Comparison of ENCODE assay signal across 7 cellular contexts in genomic region chr6:3848380-3848779, GRCh38. TPM values are rescaled to one million over a fixed set of nuclear protein-coding genes. Genes with fewer than 3 reads are reported as not detected.
A peak's percentile ranks its signal among the peaks of the same experiment; 100 is the strongest.
DNase-seq lines count a peak whose midpoint lies in the region; ATAC-seq lines count a peak whose summit lies in the region.

No MANE protein-coding gene starts in this region.

- H3K27ac Mint-ChIP-seq in activated T-helper 17 cell treated with anti-CD3 and anti-CD28 coated beads, Interleukin-2, amount 50 U/mL, for 72 hours, result peak overlapping the region; percentile 100
- peak overlapping the region; percentile 86 for H3K27ac Mint-ChIP-seq in stimulated activated naive B cell treated with anti-CD40 and anti-IgM and Interleukin-4, amounts not matched to agents 10 μg/mL and 1 μg/mL and 100 μg/mL, for 72 hours

- DNase-seq in iPS DF 6.9 (ENCODE audit: low read depth, low spot score) (no peak), NCI-H1048 (lab: John Stamatoyannopoulos, UW) (no peak), iPS-NIHi11 (ENCODE audit: low spot score) (no peak)
- DNase-seq in stimulated activated naive B cell treated with anti-CD40 and anti-IgM and Interleukin-4, amounts not matched to agents 10 μg/mL and 1 μg/mL and 100 μg/mL, for 72 hours, result no peak

- peaks cover 38% of the 10 kb centered on the region for H3K36me3 Mint-ChIP-seq in activated T-helper 17 cell treated with anti-CD3 and anti-CD28 coated beads, Interleukin-2, amount 50 U/mL, for 72 hours (ENCODE audit: low read depth)
- peaks cover 4 to 14% of the 10 kb centered on the region in 2 donors for H3K36me3 Mint-ChIP-seq in stimulated activated naive B cell treated with anti-CD40 and anti-IgM and Interleukin-4, amounts not matched to agents 10 μg/mL and 1 μg/mL and 100 μg/mL, for 72 hours

- H3K4me1 Mint-ChIP-seq in activated T-helper 17 cell treated with anti-CD3 and anti-CD28 coated beads, Interleukin-2, amount 50 U/mL, for 72 hours, result peaks cover 25% of the 10 kb centered on the region
- peaks cover 18 to 51% of the 10 kb centered on the region in 2 donors for H3K4me1 Mint-ChIP-seq in stimulated activated naive B cell treated with anti-CD40 and anti-IgM and Interleukin-4, amounts not matched to agents 10 μg/mL and 1 μg/mL and 100 μg/mL, for 72 hours

- H3K4me3 ChIP-seq in HUES48 (ENCODE audit: low read depth, low read length) (peak overlapping the region; percentile 84), iPS DF 6.9 (ENCODE audit: low read length) (peak overlapping the region; percentile 50; the same call in 1 of the 2 replicates)

- H3K9me3 ChIP-seq in HUES48 (ENCODE audit: control insufficient read depth, insufficient read depth, low read length), result no peaks in the 10 kb centered on the region
- H3K9me3 ChIP-seq in iPS DF 6.9 (ENCODE audit: control insufficient read depth, insufficient read depth, low read length), result no peaks in the 10 kb centered on the region

- H3K36me3 ChIP-seq in HUES48 (ENCODE audit: control insufficient read depth, insufficient read depth, low read length) (no peaks in the 10 kb centered on the region), iPS DF 6.9 (ENCODE audit: control insufficient read depth, insufficient read depth, low read length) (no peaks in the 10 kb centered on the region)

- H3K27me3 Mint-ChIP-seq in activated T-helper 17 cell treated with anti-CD3 and anti-CD28 coated beads, Interleukin-2, amount 50 U/mL, for 72 hours, result no peaks in the 10 kb centered on the region
- H3K27me3 Mint-ChIP-seq in stimulated activated naive B cell treated with anti-CD40 and anti-IgM and Interleukin-4, amounts not matched to agents 10 μg/mL and 1 μg/mL and 100 μg/mL, for 72 hours, result no peaks in the 10 kb centered on the region

- no peaks in the 10 kb centered on the region for H3K9me3 Mint-ChIP-seq in activated T-helper 17 cell treated with anti-CD3 and anti-CD28 coated beads, Interleukin-2, amount 50 U/mL, for 72 hours
- peaks cover 0 to 2% of the 10 kb centered on the region in 2 donors for H3K9me3 Mint-ChIP-seq in stimulated activated naive B cell treated with anti-CD40 and anti-IgM and Interleukin-4, amounts not matched to agents 10 μg/mL and 1 μg/mL and 100 μg/mL, for 72 hours

- no CpG with 5 or more reads among the region's 9 CpGs for WGBS in iPS DF 6.9 (ENCODE audit: insufficient coverage, insufficient read length)

- H3K27me3 ChIP-seq in HUES48 (ENCODE audit: control insufficient read depth, insufficient read depth, low read length) (no peaks in the 10 kb centered on the region), iPS DF 6.9 (ENCODE audit: control insufficient read depth, insufficient read depth, low read length) (no peaks in the 10 kb centered on the region)

- H3K9ac ChIP-seq in HUES48 (ENCODE audit: low read depth, low read length), result no peak overlapping the region

- H3K4me3 Mint-ChIP-seq in activated T-helper 17 cell treated with anti-CD3 and anti-CD28 coated beads, Interleukin-2, amount 50 U/mL, for 72 hours, result peak overlapping the region; percentile 96
- H3K4me3 Mint-ChIP-seq in stimulated activated naive B cell treated with anti-CD40 and anti-IgM and Interleukin-4, amounts not matched to agents 10 μg/mL and 1 μg/mL and 100 μg/mL, for 72 hours, result peak overlapping the region; percentile 84

- H3K27ac ChIP-seq in HUES48 (ENCODE audit: low read depth, low read length) (no peak overlapping the region), iPS DF 6.9 (ENCODE audit: low read length) (no peak overlapping the region)

- peaks cover 6% of the 10 kb centered on the region for H3K4me1 ChIP-seq in HUES48 (ENCODE audit: control insufficient read depth, insufficient read depth, low read length)
- peaks cover 2% of the 10 kb centered on the region; the same call in 1 of the 2 replicates for H3K4me1 ChIP-seq in iPS DF 6.9 (ENCODE audit: control insufficient read depth, insufficient read depth, low read length)

- ATAC-seq in activated T-helper 17 cell treated with anti-CD3 and anti-CD28 coated beads, Interleukin-2, amount 50 U/mL, for 72 hours (replicated peaks), result peak; percentile 23
- no peak for ATAC-seq in stimulated activated naive B cell treated with anti-CD40 and anti-IgM and Interleukin-4, amounts not matched to agents 10 μg/mL and 1 μg/mL and 100 μg/mL, for 72 hours (replicated peaks)
- ATAC-seq in HG03342 (IDR thresholded peaks at IDR 0.05; ENCODE audit: unreplicated experiment), result no peak

RNA-seq across cellular contexts. Expression of gene FAM50B, which starts 0.8 kb away (rescaled TPM):
- 10 to 100 TPM; 13.9 to 22.8 TPM for total RNA-seq in activated T-helper 17 cell treated with anti-CD3 and anti-CD28 coated beads, Interleukin-2, amount 50 U/mL, for 72 hours
